ENCODE assay signal across 7 cellular contexts in the genomic region with DNA sequence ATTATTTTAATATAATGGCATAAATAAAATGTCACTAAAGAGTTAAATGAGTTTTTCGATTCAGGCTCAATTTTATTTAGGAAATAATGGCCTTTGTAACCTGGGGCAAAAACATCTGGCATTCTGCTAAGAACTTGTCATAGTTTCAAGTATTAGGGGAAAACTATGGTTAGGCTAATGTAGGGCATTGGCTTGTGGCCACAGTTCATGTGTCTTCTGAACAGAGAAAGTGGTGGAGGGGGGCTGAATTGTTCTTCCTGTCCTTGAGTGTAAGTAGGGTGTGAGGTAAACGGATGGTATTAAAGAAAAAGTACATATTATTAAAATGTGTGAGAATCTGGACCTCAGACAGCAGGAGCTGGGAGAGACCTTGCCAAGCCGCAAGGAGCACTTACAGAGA.
"Had no signal": no experiment of that assay in that cellular context is flagged by ENCODE, and none has a peak within 500 bp of the region (broad histone marks: within the 10 kb centered on the region; RNA-seq: fewer than 3 reads in every experiment).

No MANE protein-coding gene starts in this region.

- H3K27ac Mint-ChIP-seq: H9 had no signal

- H3K9me3 Mint-ChIP-seq: H9 had no signal

- H3K4me3 Mint-ChIP-seq: H9, IgD-negative memory B cell had no signal

- DNase-seq: GM23248, H9, HCEC 1CT, KBM-7 had no signal

- H3K27ac ChIP-seq: GM23248, HL-60 had no signal

- H3K4me1 Mint-ChIP-seq: IgD-negative memory B cell had no signal

- ATAC-seq: HepG2 had no signal

- H3K4me3 ChIP-seq: GM23248 had no signal
